1 cellular context compared by ENCODE assay signal in the genomic region with DNA sequence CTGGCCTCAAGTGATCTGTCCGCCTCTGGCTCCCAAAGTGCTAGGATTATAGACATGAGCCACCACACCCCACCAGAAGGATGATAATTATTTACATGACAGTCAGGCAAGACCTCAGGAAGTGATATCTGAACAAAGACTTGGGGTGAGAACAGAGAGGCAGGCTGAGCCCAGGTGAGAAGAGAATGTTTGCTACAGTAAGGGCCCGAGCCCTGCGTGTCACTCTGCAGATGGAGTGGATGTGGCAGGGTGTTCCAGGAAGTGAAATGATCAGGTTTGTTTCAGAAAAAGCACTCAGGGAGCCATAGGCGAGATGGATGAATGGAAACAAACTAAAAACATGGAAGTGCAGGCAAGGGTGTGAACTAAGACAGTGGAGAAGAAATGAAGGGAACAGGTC.
TF ChIP-seq lines count a peak whose summit lies in the region.

No MANE protein-coding gene starts in this region.

TF ChIP-seq in K562, 482 proteins besides CTCF, POLR2A, EP300 and RAD21:
- TF ChIP-seq, protein P1, sequence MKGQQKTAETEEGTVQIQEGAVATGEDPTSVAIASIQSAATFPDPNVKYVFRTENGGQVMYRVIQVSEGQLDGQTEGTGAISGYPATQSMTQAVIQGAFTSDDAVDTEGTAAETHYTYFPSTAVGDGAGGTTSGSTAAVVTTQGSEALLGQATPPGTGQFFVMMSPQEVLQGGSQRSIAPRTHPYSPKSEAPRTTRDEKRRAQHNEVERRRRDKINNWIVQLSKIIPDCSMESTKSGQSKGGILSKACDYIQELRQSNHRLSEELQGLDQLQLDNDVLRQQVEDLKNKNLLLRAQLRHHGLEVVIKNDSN (CRISPR knock-in tag; IDR thresholded peaks at IDR 0.05): no peak
- TF ChIP-seq SMAD1 (IDR thresholded peaks at IDR 0.05; ENCODE audit: low read depth, low read length, partially characterized antibody) (no peak), ZNF224 (CRISPR knock-in tag; IDR thresholded peaks at IDR 0.05) (no peak), FOS (IDR thresholded peaks at IDR 0.05; ENCODE audit: extremely low read depth, insufficient read length) (no peak), RBM22 (IDR thresholded peaks at IDR 0.05; ENCODE audit: low read depth, low read length, poor library complexity, severe bottlenecking) (no peak), ZFPM2 (CRISPR knock-in tag; IDR thresholded peaks at IDR 0.05) (no peak), CXXC5 (CRISPR knock-in tag; IDR thresholded peaks at IDR 0.05) (no peak), PCBP1 (IDR thresholded peaks at IDR 0.05; ENCODE audit: low read depth, low read length, poor library complexity, severe bottlenecking) (no peak), NR2C2 (CRISPR knock-in tag; IDR thresholded peaks at IDR 0.05) (no peak), NR2C2 (tag; IDR thresholded peaks at IDR 0.05) (no peak), ZNF253 (CRISPR knock-in tag; conservative IDR thresholded peaks at IDR 0.05) (no peak), HLTF (IDR thresholded peaks at IDR 0.05) (no peak), POLR2G (IDR thresholded peaks at IDR 0.05; ENCODE audit: low read depth, low read length) (no peak), XRCC4 (IDR thresholded peaks at IDR 0.05; ENCODE audit: extremely low read depth, insufficient read depth, insufficient read length) (no peak), RBFOX2 (IDR thresholded peaks at IDR 0.05; ENCODE audit: low read depth, low read length) (no peak), SP2 (IDR thresholded peaks at IDR 0.05; ENCODE audit: extremely low read depth, low read depth, low read length, poor library complexity, severe bottlenecking) (no peak)
- TF ChIP-seq, protein P2, sequence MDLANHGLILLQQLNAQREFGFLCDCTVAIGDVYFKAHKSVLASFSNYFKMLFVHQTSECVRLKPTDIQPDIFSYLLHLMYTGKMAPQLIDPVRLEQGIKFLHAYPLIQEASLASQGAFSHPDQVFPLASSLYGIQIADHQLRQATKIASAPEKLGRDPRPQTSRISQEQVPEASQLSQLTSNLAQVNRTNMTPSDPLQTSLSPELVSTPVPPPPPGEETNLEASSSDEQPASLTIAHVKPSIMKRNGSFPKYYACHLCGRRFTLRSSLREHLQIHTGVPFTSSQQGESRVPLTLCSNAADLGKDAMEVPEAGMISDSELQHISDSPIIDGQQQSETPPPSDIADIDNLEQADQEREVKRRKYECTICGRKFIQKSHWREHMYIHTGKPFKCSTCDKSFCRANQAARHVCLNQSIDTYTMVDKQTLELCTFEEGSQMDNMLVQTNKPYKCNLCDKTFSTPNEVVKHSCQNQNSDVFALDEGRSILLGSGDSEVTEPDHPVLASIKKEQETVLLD (IDR thresholded peaks at IDR 0.05): no peak
